20 cellular contexts compared by ENCODE assay signal in genomic region chr22:27677895-27678458, GRCh38.
"Had no signal": no experiment of that assay in that cellular context is flagged by ENCODE, and none has a peak within 500 bp of the region (broad histone marks: within the 10 kb centered on the region; RNA-seq: fewer than 3 reads in every experiment).

No MANE protein-coding gene starts in this region.

- H3K27ac Mint-ChIP-seq: activated CD4-positive, alpha-beta memory T cell treated with anti-CD3 and anti-CD28 coated beads, Interleukin-2, amount 10 ng/mL, durations not matched to agents 7 days and 5 days; activated CD4-positive, alpha-beta T cell treated with anti-CD3 and anti-CD28 coated beads for 36 hours; activated naive CD4-positive, alpha-beta T cell treated with anti-CD3 and anti-CD28 coated beads, Interleukin-2, amount 50 U/mL, for 24 hours; activated T-cell treated with anti-CD3 and anti-CD28 coated beads, Interleukin-2, amount 50 U/mL, for 24 hours; naive thymus-derived CD4-positive, alpha-beta T cell; stimulated activated naive CD8-positive, alpha-beta T cell treated with anti-CD3 and anti-CD28 coated beads, Interleukin-15, Interleukin-2, amounts not matched to agents 100 ng/mL and 50 ng/mL, for 24 hours had no signal

- H3K4me3 ChIP-seq: adrenal gland, cardiac muscle cell, hepatocyte, left lung, mucosa of descending colon, prostate gland, upper lobe of left lung had no signal

- H3K9me3 ChIP-seq: adrenal gland, left lung, mucosa of descending colon, prostate gland had no signal

- H3K36me3 Mint-ChIP-seq: activated naive CD4-positive, alpha-beta T cell treated with anti-CD3 and anti-CD28 coated beads, Interleukin-2, amount 50 U/mL, for 24 hours; naive thymus-derived CD4-positive, alpha-beta T cell had no signal

- H3K9me3 Mint-ChIP-seq: activated CD4-positive, alpha-beta memory T cell treated with anti-CD3 and anti-CD28 coated beads, Interleukin-2, amount 10 ng/mL, durations not matched to agents 7 days and 5 days; activated naive CD4-positive, alpha-beta T cell treated with anti-CD3 and anti-CD28 coated beads, Interleukin-2, amount 50 U/mL, for 24 hours; activated T-cell treated with anti-CD3 and anti-CD28 coated beads, Interleukin-2, amount 50 U/mL, for 24 hours; naive thymus-derived CD4-positive, alpha-beta T cell; stimulated activated naive CD8-positive, alpha-beta T cell treated with anti-CD3 and anti-CD28 coated beads, Interleukin-15, Interleukin-2, amounts not matched to agents 100 ng/mL and 50 ng/mL, for 24 hours had no signal

- H3K27me3 ChIP-seq: adrenal gland, cardiac muscle cell, hepatocyte, left lung, upper lobe of left lung had no signal

- H3K4me3 Mint-ChIP-seq: activated CD4-positive, alpha-beta memory T cell treated with anti-CD3 and anti-CD28 coated beads, Interleukin-2, amount 10 ng/mL, durations not matched to agents 7 days and 5 days; activated CD4-positive, alpha-beta T cell treated with anti-CD3 and anti-CD28 coated beads for 36 hours; activated naive CD4-positive, alpha-beta T cell treated with anti-CD3 and anti-CD28 coated beads, Interleukin-2, amount 50 U/mL, for 24 hours; activated T-cell treated with anti-CD3 and anti-CD28 coated beads, Interleukin-2, amount 50 U/mL, for 24 hours; naive thymus-derived CD4-positive, alpha-beta T cell; stimulated activated naive CD8-positive, alpha-beta T cell treated with anti-CD3 and anti-CD28 coated beads, Interleukin-15, Interleukin-2, amounts not matched to agents 100 ng/mL and 50 ng/mL, for 24 hours had no signal

- H3K4me1 Mint-ChIP-seq: activated CD4-positive, alpha-beta memory T cell treated with anti-CD3 and anti-CD28 coated beads, Interleukin-2, amount 10 ng/mL, durations not matched to agents 7 days and 5 days; activated CD4-positive, alpha-beta T cell treated with anti-CD3 and anti-CD28 coated beads for 36 hours; activated naive CD4-positive, alpha-beta T cell treated with anti-CD3 and anti-CD28 coated beads, Interleukin-2, amount 50 U/mL, for 24 hours had no signal

- H3K36me3 ChIP-seq: adrenal gland, cardiac muscle cell, left lung, prostate gland, upper lobe of left lung had no signal

- DNase-seq: activated CD4-positive, alpha-beta memory T cell treated with anti-CD3 and anti-CD28 coated beads, Interleukin-2, amount 10 ng/mL, durations not matched to agents 7 days and 5 days; activated CD4-positive, alpha-beta T cell treated with anti-CD3 and anti-CD28 coated beads for 36 hours; activated effector memory CD4-positive, alpha-beta T cell treated with Interleukin-2 at 50 U/mL for 16 hours; activated T-cell treated with anti-CD3 and anti-CD28 coated beads, Interleukin-2, amount 50 U/mL, for 24 hours; adrenal gland; erythroblast; islet precursor cell; left lung; mammary epithelial cell; mucosa of descending colon; naive thymus-derived CD4-positive, alpha-beta T cell; occipital lobe; right cardiac atrium; upper lobe of left lung had no signal

- H3K4me1 ChIP-seq: adrenal gland, left lung, prostate gland had no signal

- H3K27me3 Mint-ChIP-seq: activated CD4-positive, alpha-beta memory T cell treated with anti-CD3 and anti-CD28 coated beads, Interleukin-2, amount 10 ng/mL, durations not matched to agents 7 days and 5 days; stimulated activated naive CD8-positive, alpha-beta T cell treated with anti-CD3 and anti-CD28 coated beads, Interleukin-15, Interleukin-2, amounts not matched to agents 100 ng/mL and 50 ng/mL, for 24 hours had no signal

- H3K27ac ChIP-seq: adrenal gland, cardiac muscle cell, hepatocyte, left lung, prostate gland, upper lobe of left lung, VCaP had no signal
